ENCODE assay signal across 23 cellular contexts in genomic region chr10:7159928-7160327, GRCh38.
DNase-seq lines count a peak whose midpoint lies in the region; ATAC-seq and TF ChIP-seq lines count a peak whose summit lies in the region.
"Had no signal": no experiment of that assay in that cellular context is flagged by ENCODE, and none has a peak within 500 bp of the region (broad histone marks: within the 10 kb centered on the region; RNA-seq: fewer than 3 reads in every experiment).

No MANE protein-coding gene starts in this region.

- CTCF ChIA-PET in activated CD4-positive, alpha-beta T cell treated with anti-CD3 and anti-CD28 coated beads for 36 hours (lab: Charles Lee): interaction anchor here (1.2 kb wide), 1 partner anchor 8 kb away, joined by 4 read pairs; no protein-coding TSS in a partner anchor

- intact Hi-C loops in activated CD4-positive, alpha-beta T cell treated with anti-CD3 and anti-CD28 coated beads for 36 hours (cut with DNase I, micrococcal nuclease): no loop called here
- intact Hi-C loops in natural killer cell (cut with micrococcal nuclease): no loop called here

- H3K27me3 Mint-ChIP-seq in activated CD4-positive, alpha-beta T cell treated with anti-CD3 and anti-CD28 coated beads for 36 hours: no peaks in the 10 kb centered on the region
- H3K27me3 Mint-ChIP-seq in natural killer cell treated with Interleukin-12 subunit alpha and Interleukin-12 subunit beta and Interleukin-15 and Interleukin-18, amount 100 ng/mL, for 72 hours: no peaks in the 10 kb centered on the region
- H3K27me3 Mint-ChIP-seq in natural killer cell (ENCODE audit: low read depth in 2 of 2): no peaks in the 10 kb centered on the region
- H3K27me3 Mint-ChIP-seq in effector memory CD8-positive, alpha-beta T cell: no peaks in the 10 kb centered on the region

- peak; percentile 32 for DNase-seq in activated CD4-positive, alpha-beta T cell treated with anti-CD3 and anti-CD28 coated beads for 36 hours
- no peak for DNase-seq in activated CD4-positive, alpha-beta T cell treated with anti-CD3 and anti-CD28 coated beads, Interleukin-2, amount 50 U/mL, for 4 hours
- DNase-seq in natural killer cell treated with Interleukin-12 subunit alpha and Interleukin-12 subunit beta and Interleukin-15 and Interleukin-18, amount 100 ng/mL, for 72 hours (ENCODE audit: low spot score): no peak
- no peak for DNase-seq in natural killer cell
- no peak for DNase-seq in effector memory CD8-positive, alpha-beta T cell
- no peak for DNase-seq in activated CD8-positive, alpha-beta memory T cell treated with anti-CD3 and anti-CD28 coated beads, Interleukin-2, amount 50 U/mL, for 4 hours
- no peak for DNase-seq in NCI-H1417 (lab: John Stamatoyannopoulos, UW)
- DNase-seq: 8988T; body of pancreas; cerebellar nuclear complex; DMS153; left colon; mesenchymal stem cell; MV-4-11; NCI-H146; NCI-H446; NCI-H82; stimulated activated CD4-positive, alpha-beta T cell treated with anti-CD3 and anti-CD28 coated beads, Interleukin-4, amount 100 ng/mL, for 4 hours; stimulated activated naive CD8-positive, alpha-beta T cell treated with anti-CD3 and anti-CD28 coated beads, Interleukin-15, Interleukin-2, amounts not matched to agents 100 U/mL and 50 U/mL, for 24 hours; uterus had no signal

- H3K9me3 Mint-ChIP-seq in activated CD4-positive, alpha-beta T cell treated with anti-CD3 and anti-CD28 coated beads for 36 hours (ENCODE audit: low read depth): no peaks in the 10 kb centered on the region
- no peaks in the 10 kb centered on the region for H3K9me3 Mint-ChIP-seq in natural killer cell treated with Interleukin-12 subunit alpha and Interleukin-12 subunit beta and Interleukin-15 and Interleukin-18, amount 100 ng/mL, for 72 hours
- no peaks in the 10 kb centered on the region for H3K9me3 Mint-ChIP-seq in natural killer cell
- no peaks in the 10 kb centered on the region for H3K9me3 Mint-ChIP-seq in effector memory CD8-positive, alpha-beta T cell

- peaks cover 26% of the 10 kb centered on the region for H3K4me1 Mint-ChIP-seq in activated CD4-positive, alpha-beta T cell treated with anti-CD3 and anti-CD28 coated beads for 36 hours
- peaks cover 21 to 27% of the 10 kb centered on the region in 2 donors for H3K4me1 Mint-ChIP-seq in natural killer cell treated with Interleukin-12 subunit alpha and Interleukin-12 subunit beta and Interleukin-15 and Interleukin-18, amount 100 ng/mL, for 72 hours (ENCODE audit: low read depth in 2 of 2)
- H3K4me1 Mint-ChIP-seq in natural killer cell: peaks cover 24 to 30% of the 10 kb centered on the region in 2 donors
- peaks cover 14 to 15% of the 10 kb centered on the region in 2 donors for H3K4me1 Mint-ChIP-seq in effector memory CD8-positive, alpha-beta T cell (ENCODE audit: low read depth in 2 of 2)

- ATAC-seq in activated CD4-positive, alpha-beta T cell treated with anti-CD3 and anti-CD28 coated beads for 36 hours: peak; percentile 88
- no peak for ATAC-seq in natural killer cell treated with Interleukin-12 subunit alpha and Interleukin-12 subunit beta and Interleukin-15 and Interleukin-18, amount 100 ng/mL, for 72 hours
- ATAC-seq in natural killer cell (no peak), GM21381 (IDR thresholded peaks at IDR 0.05; ENCODE audit: unreplicated experiment) (no peak)
- ATAC-seq in effector memory CD8-positive, alpha-beta T cell (replicated peaks): no peak
- ATAC-seq: body of pancreas; gastroesophageal sphincter; left colon; sciatic nerve; stimulated activated naive CD8-positive, alpha-beta T cell treated with anti-CD3 and anti-CD28 coated beads, Interleukin-15, Interleukin-2, amounts not matched to agents 100 U/mL and 50 U/mL, for 24 hours had no signal

- no peak overlapping the region for H3K4me3 Mint-ChIP-seq in activated CD4-positive, alpha-beta T cell treated with anti-CD3 and anti-CD28 coated beads for 36 hours
- no peak overlapping the region for H3K4me3 Mint-ChIP-seq in natural killer cell treated with Interleukin-12 subunit alpha and Interleukin-12 subunit beta and Interleukin-15 and Interleukin-18, amount 100 ng/mL, for 72 hours
- no peak overlapping the region for H3K4me3 Mint-ChIP-seq in natural killer cell
- H3K4me3 Mint-ChIP-seq in effector memory CD8-positive, alpha-beta T cell: no peak overlapping the region

- peak overlapping the region; percentile 66 for H3K27ac Mint-ChIP-seq in activated CD4-positive, alpha-beta T cell treated with anti-CD3 and anti-CD28 coated beads for 36 hours
- H3K27ac Mint-ChIP-seq in natural killer cell treated with Interleukin-12 subunit alpha and Interleukin-12 subunit beta and Interleukin-15 and Interleukin-18, amount 100 ng/mL, for 72 hours: peak overlapping the region; percentile 55 to 76
- H3K27ac Mint-ChIP-seq in natural killer cell: peak overlapping the region in 1 of 2 donors; percentile 41
- peak overlapping the region; percentile 58 to 77 for H3K27ac Mint-ChIP-seq in effector memory CD8-positive, alpha-beta T cell

- POLR2A ChIA-PET in activated CD4-positive, alpha-beta T cell treated with anti-CD3 and anti-CD28 coated beads for 36 hours (lab: Charles Lee): no interaction called here

- no peak for TF ChIP-seq CTCF in natural killer cell (IDR thresholded peaks at IDR 0.05)

- peaks cover 34% of the 10 kb centered on the region for H3K36me3 Mint-ChIP-seq in activated CD4-positive, alpha-beta T cell treated with anti-CD3 and anti-CD28 coated beads for 36 hours (ENCODE audit: low read depth)
- peaks cover 18% of the 10 kb centered on the region for H3K36me3 Mint-ChIP-seq in natural killer cell treated with Interleukin-12 subunit alpha and Interleukin-12 subunit beta and Interleukin-15 and Interleukin-18, amount 100 ng/mL, for 72 hours
- peaks cover 14% of the 10 kb centered on the region for H3K36me3 Mint-ChIP-seq in natural killer cell
- peaks cover 48% of the 10 kb centered on the region for H3K36me3 Mint-ChIP-seq in effector memory CD8-positive, alpha-beta T cell (ENCODE audit: insufficient read depth)
